ENCODE assay signal across 10 cellular contexts in genomic region chr5:128965011-128965637, GRCh38. TPM values are rescaled to one million over a fixed set of nuclear protein-coding genes. Genes with fewer than 3 reads are reported as not detected.
DNase-seq lines count a peak whose midpoint lies in the region; ATAC-seq and TF ChIP-seq lines count a peak whose summit lies in the region.
"Had no signal": no experiment of that assay in that cellular context is flagged by ENCODE, and none has a peak within 500 bp of the region (broad histone marks: within the 10 kb centered on the region; RNA-seq: fewer than 3 reads in every experiment).

Gene SLC27A6 (plus strand): TSS chr5:128965488. CDS start chr5:128966138, 650 bp downstream.

- peak within 1 kb of the TSS; percentile 28 for H3K9ac ChIP-seq in mammary epithelial cell (ENCODE audit: insufficient read depth, low read length)
- H3K9ac ChIP-seq: BLaER1 treated with 17β-estradiol and CSF1 and Interleukin-3, amounts not matched to agents 10 nM and 100 nM had no signal

- peak within 1 kb of the TSS; percentile 97 for H2AFZ ChIP-seq in mammary epithelial cell (ENCODE audit: low read depth, low read length)

- no peak for ATAC-seq in activated T-cell treated with anti-CD3 and anti-CD28 coated beads, Interleukin-2, amount 50 U/mL, for 72 hours (replicated peaks in 1 of 2)
- ATAC-seq in HG03045 (IDR thresholded peaks at IDR 0.05; ENCODE audit: unreplicated experiment) (no peak), GM18511 (IDR thresholded peaks at IDR 0.05; ENCODE audit: unreplicated experiment) (no peak)

- H3K4me1 Mint-ChIP-seq in activated T-cell treated with anti-CD3 and anti-CD28 coated beads, Interleukin-2, amount 50 U/mL, for 72 hours (ENCODE audit: low read depth), result no peaks in the 10 kb centered on the region
- H3K4me1 Mint-ChIP-seq: naive B cell had no signal

- peaks cover 3% of the 10 kb centered on the region for H3K27me3 ChIP-seq in mammary epithelial cell (ENCODE audit: insufficient read depth, low read length)
- H3K27me3 ChIP-seq in kidney epithelial cell (ENCODE audit: control insufficient read depth, insufficient read depth, low read length), result peaks cover 10% of the 10 kb centered on the region
- no peaks in the 10 kb centered on the region for H3K27me3 ChIP-seq in vagina
- H3K27me3 ChIP-seq: BLaER1 treated with 17β-estradiol and CSF1 and Interleukin-3, amounts not matched to agents 10 nM and 100 nM had no signal

- peak within 1 kb of the TSS; percentile 98 for H3K4me2 ChIP-seq in mammary epithelial cell (ENCODE audit: insufficient read depth, low read depth, low read length)
- H3K4me2 ChIP-seq: BLaER1 treated with 17β-estradiol and CSF1 and Interleukin-3, amounts not matched to agents 10 nM and 100 nM had no signal

- H3K27ac ChIP-seq in mammary epithelial cell (ENCODE audit: insufficient read depth, low read depth, low read length) (no peak within 1 kb of the TSS), vagina (no peak within 1 kb of the TSS)
- H3K27ac ChIP-seq: BLaER1 treated with 17β-estradiol and CSF1 and Interleukin-3, amounts not matched to agents 10 nM and 100 nM had no signal

- H3K4me1 ChIP-seq in mammary epithelial cell (ENCODE audit: insufficient read depth, low read length) (peaks cover 20% of the 10 kb centered on the region), vagina (peaks cover 4% of the 10 kb centered on the region)
- H3K4me1 ChIP-seq: BLaER1 treated with 17β-estradiol and CSF1 and Interleukin-3, amounts not matched to agents 10 nM and 100 nM had no signal

- no peaks in the 10 kb centered on the region for H4K20me1 ChIP-seq in mammary epithelial cell (ENCODE audit: insufficient read depth, low read length)
- H4K20me1 ChIP-seq: BLaER1 treated with 17β-estradiol and CSF1 and Interleukin-3, amounts not matched to agents 10 nM and 100 nM had no signal

- H3K36me3 ChIP-seq in mammary epithelial cell (ENCODE audit: insufficient read depth, low read length) (no peaks in the 10 kb centered on the region), kidney epithelial cell (ENCODE audit: control insufficient read depth, insufficient read depth, low read length) (no peaks in the 10 kb centered on the region), vagina (no peaks in the 10 kb centered on the region)
- H3K36me3 ChIP-seq: BLaER1 treated with 17β-estradiol and CSF1 and Interleukin-3, amounts not matched to agents 10 nM and 100 nM had no signal

- dilution Hi-C loops in mammary epithelial cell (cut with HindIII; ENCODE audit: low sequenced_read_pairs), result loop anchor here (5.0 kb wide), 1 partner anchor 38 kb away; no protein-coding TSS in a partner anchor

- H3K79me2 ChIP-seq in mammary epithelial cell (ENCODE audit: insufficient read depth, low read length), result no peaks in the 10 kb centered on the region

- peak within 1 kb of the TSS; percentile 44 to 68 (median 60) for H3K4me3 ChIP-seq in mammary epithelial cell (replicated peaks in 1 of 3; ENCODE audit: insufficient read depth in 1 of 3, low read depth in 2 of 3, low read length in 3 of 3)
- peak within 1 kb of the TSS; percentile 62 for H3K4me3 ChIP-seq in kidney epithelial cell (ENCODE audit: low read depth, low read length)
- H3K4me3 ChIP-seq in vagina, result peak within 1 kb of the TSS; percentile 48
- H3K4me3 ChIP-seq: BLaER1 treated with 17β-estradiol and CSF1 and Interleukin-3, amounts not matched to agents 10 nM and 100 nM had no signal

- intact Hi-C loops in mammary epithelial cell (cut with micrococcal nuclease), result no loop called here
- intact Hi-C loops in vagina (cut with DNase I), result no loop called here

- no peak for TF ChIP-seq CTCF in mammary epithelial cell (conservative IDR thresholded peaks at IDR 0.05 in 1 of 2, IDR thresholded peaks at IDR 0.05 in 1 of 2; ENCODE audit: extremely low read depth in 1 of 2, insufficient read depth in 1 of 2, low read depth in 1 of 2, low read length in 2 of 2)
- TF ChIP-seq CTCF in kidney epithelial cell (IDR thresholded peaks at IDR 0.05; ENCODE audit: insufficient read depth, low read length, poor library complexity, severe bottlenecking), result no peak
- TF ChIP-seq CTCF in vagina (IDR thresholded peaks at IDR 0.05), result no peak
- no peak for TF ChIP-seq CTCF in GM20000 (IDR thresholded peaks at IDR 0.05; ENCODE audit: extremely low read depth, missing control alignments)

- no peaks in the 10 kb centered on the region for H3K9me3 ChIP-seq in mammary epithelial cell (replicated peaks; ENCODE audit: insufficient read depth, low read length)
- no peaks in the 10 kb centered on the region for H3K9me3 ChIP-seq in vagina

- peak within 1 kb of the TSS; percentile 36 to 49 for H3K4me3 Mint-ChIP-seq in activated T-cell treated with anti-CD3 and anti-CD28 coated beads, Interleukin-2, amount 50 U/mL, for 72 hours

- H3K9me3 Mint-ChIP-seq in activated T-cell treated with anti-CD3 and anti-CD28 coated beads, Interleukin-2, amount 50 U/mL, for 72 hours, result peaks cover 6 to 9% of the 10 kb centered on the region in 2 donors

- no peaks in the 10 kb centered on the region for H3K27me3 Mint-ChIP-seq in activated T-cell treated with anti-CD3 and anti-CD28 coated beads, Interleukin-2, amount 50 U/mL, for 72 hours (ENCODE audit: low read depth)

- H3K27ac Mint-ChIP-seq in activated T-cell treated with anti-CD3 and anti-CD28 coated beads, Interleukin-2, amount 50 U/mL, for 72 hours, result no peak within 1 kb of the TSS
- H3K27ac Mint-ChIP-seq: naive B cell had no signal

- TF ChIP-seq POLR2A in vagina (IDR thresholded peaks at IDR 0.05), result no peak

- peaks cover 0 to 2% of the 10 kb centered on the region in 2 donors for H3K36me3 Mint-ChIP-seq in activated T-cell treated with anti-CD3 and anti-CD28 coated beads, Interleukin-2, amount 50 U/mL, for 72 hours (ENCODE audit: insufficient read depth in 2 of 2)

- 2% methylated on average over 26 of the region's 51 CpGs for WGBS in mammary epithelial cell (ENCODE audit: low coverage, missing lambda C conversion rate)

- in situ Hi-C loops in mammary epithelial cell (cut with MboI; ENCODE audit: low sequenced_read_pairs in 2 of 2), result no loop called here

- no TSS peak for BruUV-seq in mammary epithelial cell (replicated peaks; lab: Mats Ljungman, UMichigan)

- CTCF ChIA-PET in mammary epithelial cell (lab: Charles Lee; ENCODE audit: low non-redundant PET), result no interaction called here

- DNase-seq in activated T-cell treated with anti-CD3 and anti-CD28 coated beads, Interleukin-2, amount 50 U/mL, for 72 hours, result no peak
- DNase-seq in activated T-cell treated with anti-CD3 and anti-CD28 coated beads, Interleukin-2, amount 50 U/mL, for 48 hours, result no peak
- DNase-seq in mammary epithelial cell, result peak; percentile 14
- DNase-seq in kidney epithelial cell (ENCODE audit: low read depth), result no peak
- DNase-seq in vagina (ENCODE audit: extremely low spot score in 2 of 2), result no peak
- no peak for DNase-seq in GM20000 (ENCODE audit: low spot score)
- DNase-seq: naive B cell had no signal

RNA-seq across cellular contexts. Expression of gene SLC27A6, which starts in this region (rescaled TPM):
- total RNA-seq in activated T-cell treated with anti-CD3 and anti-CD28 coated beads, Interleukin-2, amount 50 U/mL, for 72 hours, result not detected
- total RNA-seq in mammary epithelial cell (10 to 100 TPM in 1 of 2 donors, 1 to 10 TPM in 1; 7.5 to 26.5 TPM), kidney epithelial cell (1.2 and 1.6 TPM in 2 replicates), vagina (2.9 TPM)
- 2.5 TPM for polyA plus RNA-seq in mammary epithelial cell
- polyA minus RNA-seq in mammary epithelial cell, result 3.3 TPM
